1 cellular context compared by ENCODE assay signal in the genomic region with DNA sequence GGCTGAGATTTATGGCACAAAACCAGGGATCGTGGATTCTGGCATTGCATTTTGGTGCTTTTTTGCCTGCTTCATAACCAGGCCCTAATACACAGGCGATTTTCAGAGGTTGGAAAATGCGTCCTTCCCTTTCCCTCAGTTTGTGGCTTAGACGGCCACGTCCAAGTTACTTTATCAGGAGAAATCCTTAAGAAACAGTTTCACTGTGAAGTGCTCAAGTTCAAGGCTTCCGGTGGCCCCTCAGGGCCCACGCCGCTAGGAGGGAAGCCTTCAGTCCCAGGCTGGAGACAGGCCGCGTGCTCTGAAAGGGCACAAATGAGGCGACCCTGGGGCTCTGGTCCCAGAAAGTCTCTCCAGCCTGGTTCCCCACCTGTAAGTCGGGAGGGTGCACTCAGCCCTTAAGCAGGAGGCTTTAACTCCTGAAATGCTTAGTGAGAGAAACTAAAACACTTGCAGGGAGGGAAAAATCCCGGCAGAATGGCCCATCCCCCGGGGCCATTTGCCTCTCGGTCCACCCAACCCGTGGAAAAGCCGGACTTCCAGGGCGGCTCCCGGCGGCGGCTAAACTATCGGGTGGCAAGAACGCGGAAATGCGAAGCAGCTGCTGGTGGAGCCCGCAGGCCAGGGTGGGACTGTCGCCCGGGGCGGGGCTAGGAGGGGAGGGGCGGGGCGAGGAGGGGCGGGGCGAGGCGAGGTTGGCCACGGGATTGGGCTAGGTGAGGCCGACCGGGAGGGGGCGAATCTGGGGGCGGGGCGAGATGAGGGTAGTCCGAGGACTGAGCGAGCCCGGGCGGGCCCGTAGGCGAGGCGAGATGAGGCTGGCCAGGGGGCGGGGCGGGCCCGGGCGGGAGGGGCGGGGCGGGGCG.
A peak's percentile ranks its signal among the peaks of the same experiment; 100 is the strongest.
TF ChIP-seq lines count a peak whose summit lies in the region.

No MANE protein-coding gene starts in this region.

TF ChIP-seq in SK-N-SH, 30 proteins besides CTCF, POLR2A, EP300 and RAD21 (continued from another document):
- peak; percentile 51; the same call in 1 of the 2 replicates for TF ChIP-seq SIN3A (IDR thresholded peaks at IDR 0.05; ENCODE audit: borderline replicate concordance, low read depth, low read length)
- TF ChIP-seq TAF1 (IDR thresholded peaks at IDR 0.05; ENCODE audit: borderline replicate concordance, low read depth, low read length) = peak; percentile 77; the same call in 1 of the 2 replicates
- no peak for TF ChIP-seq CHD2 (IDR thresholded peaks at IDR 0.05; ENCODE audit: low read length, partially characterized antibody)
- TF ChIP-seq ELF1 (IDR thresholded peaks at IDR 0.05) = peak; percentile 97
- TF ChIP-seq JUND (IDR thresholded peaks at IDR 0.05) = no peak
- no peak for TF ChIP-seq TEAD4 (IDR thresholded peaks at IDR 0.05; ENCODE audit: borderline replicate concordance, insufficient read depth)
- TF ChIP-seq SMC3 (IDR thresholded peaks at IDR 0.05; ENCODE audit: low read depth, low read length) = no peak
- no peak for TF ChIP-seq YY1 (IDR thresholded peaks at IDR 0.05; ENCODE audit: low read depth)
- peak; percentile 83; the same call in 1 of the 2 replicates for TF ChIP-seq POLR2AphosphoS5 (IDR thresholded peaks at IDR 0.05; ENCODE audit: low read depth, low read length)
- peak; percentile 37; the same call in 1 of the 2 replicates for TF ChIP-seq TCF12 (IDR thresholded peaks at IDR 0.05)
- TF ChIP-seq RCOR1 (IDR thresholded peaks at IDR 0.05; ENCODE audit: low read length) = no peak
- no peak for TF ChIP-seq FOXJ3 (CRISPR knock-in tag; IDR thresholded peaks at IDR 0.05)
- TF ChIP-seq MAX (IDR thresholded peaks at IDR 0.05; ENCODE audit: low read depth) = peak; percentile 65
- no peak for TF ChIP-seq RFX5 (IDR thresholded peaks at IDR 0.05; ENCODE audit: low read length)
- no peak for TF ChIP-seq FOXM1 (IDR thresholded peaks at IDR 0.05; ENCODE audit: low read depth)
- TF ChIP-seq RXRA (IDR thresholded peaks at IDR 0.05; ENCODE audit: borderline replicate concordance, low read depth) = no peak
- TF ChIP-seq, protein P1, sequence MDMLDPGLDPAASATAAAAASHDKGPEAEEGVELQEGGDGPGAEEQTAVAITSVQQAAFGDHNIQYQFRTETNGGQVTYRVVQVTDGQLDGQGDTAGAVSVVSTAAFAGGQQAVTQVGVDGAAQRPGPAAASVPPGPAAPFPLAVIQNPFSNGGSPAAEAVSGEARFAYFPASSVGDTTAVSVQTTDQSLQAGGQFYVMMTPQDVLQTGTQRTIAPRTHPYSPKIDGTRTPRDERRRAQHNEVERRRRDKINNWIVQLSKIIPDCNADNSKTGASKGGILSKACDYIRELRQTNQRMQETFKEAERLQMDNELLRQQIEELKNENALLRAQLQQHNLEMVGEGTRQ (IDR thresholded peaks at IDR 0.05; ENCODE audit: borderline replicate concordance, low read depth, low read length) = no peak
